In genomic region chr14:68089146-68089715, GRCh38 we compare ENCODE assay signal across 9 cellular contexts.
DNase-seq lines count a peak whose midpoint lies in the region; ATAC-seq and TF ChIP-seq lines count a peak whose summit lies in the region.
"Had no signal": no experiment of that assay in that cellular context is flagged by ENCODE, and none has a peak within 500 bp of the region (broad histone marks: within the 10 kb centered on the region; RNA-seq: fewer than 3 reads in every experiment).

No MANE protein-coding gene starts in this region.

- peak overlapping the region; percentile 8 for H2AFZ ChIP-seq in HCT116 (ENCODE audit: low read depth, low read length, poor library complexity, severe bottlenecking)

- H3K36me3 ChIP-seq in HCT116 (ENCODE audit: control insufficient read depth in 1 of 2, insufficient read depth in 2 of 2, low read length in 2 of 2) (no peaks in the 10 kb centered on the region), sigmoid colon (no peaks in the 10 kb centered on the region)

- POLR2A ChIA-PET in HCT116 (lab: Charles Lee), result interaction anchor here (0.8 to 1.4 kb wide), 7 partner anchors 15 to 161 kb away, joined by 3 to 5 read pairs (median 3); no protein-coding TSS in a partner anchor

- CTCF ChIA-PET in HCT116 (lab: Charles Lee), result no interaction called here

- no peak for TF ChIP-seq CTCF in HCT116 (IDR thresholded peaks at IDR 0.05 in 2 of 3, conservative IDR thresholded peaks at IDR 0.05 in 1 of 3; ENCODE audit: borderline replicate concordance in 1 of 3, insufficient read depth in 1 of 3, low read depth in 2 of 3, low read length in 2 of 3)
- no peak for TF ChIP-seq CTCF in sigmoid colon (IDR thresholded peaks at IDR 0.05)

- intact Hi-C loops in HCT116 (cut with micrococcal nuclease), result loop anchor here (10.0 kb wide), 1 partner anchor 726 kb away; no protein-coding TSS in a partner anchor
- intact Hi-C loops in sigmoid colon (cut with DNase I), result loop anchor here (5.0 kb wide), 2 partner anchors 137 to 458 kb away; no protein-coding TSS in a partner anchor

- no peaks in the 10 kb centered on the region for H3K9me2 ChIP-seq in HCT116 (ENCODE audit: insufficient read depth)

- TF ChIP-seq POLR2A in HCT116 (IDR thresholded peaks at IDR 0.05; ENCODE audit: borderline replicate concordance, extremely low read depth, insufficient read depth, insufficient read length) (no peak), sigmoid colon (IDR thresholded peaks at IDR 0.05) (no peak)

- TF ChIP-seq RAD21 in HCT116 (IDR thresholded peaks at IDR 0.05; ENCODE audit: low read depth), result no peak; the same call in 1 of the 2 replicates

- no peaks in the 10 kb centered on the region for H3K27me3 ChIP-seq in HCT116 (ENCODE audit: insufficient read depth, low read length)
- no peaks in the 10 kb centered on the region for H3K27me3 ChIP-seq in sigmoid colon

- BruUV-seq in HCT116 (replicated peaks; lab: Mats Ljungman, UMichigan), result TSS peak; percentile 39

- H3K9me3 ChIP-seq in HCT116 (ENCODE audit: control insufficient read depth in 1 of 2, insufficient read depth in 1 of 2, low read depth in 1 of 2, low read length in 2 of 2) (no peaks in the 10 kb centered on the region), sigmoid colon (no peaks in the 10 kb centered on the region)

- no peak for TF ChIP-seq EP300 in sigmoid colon (IDR thresholded peaks at IDR 0.05)

- H3K4me3 ChIP-seq in HCT116 (replicated peaks in 1 of 2; ENCODE audit: low read depth in 1 of 2, low read length in 2 of 2) (peak overlapping the region; percentile 14 to 25), sigmoid colon (peak overlapping the region in 2 of 4 donors; percentile 36 to 37)

- H3K27ac ChIP-seq in HCT116 (ENCODE audit: low read depth, low read length) (peak overlapping the region; percentile 100), sigmoid colon (peak overlapping the region; percentile 15 to 85 (median 78))

- H4K20me1 ChIP-seq in HCT116 (ENCODE audit: insufficient read depth), result no peaks in the 10 kb centered on the region

- ATAC-seq in HCT116 (peak; percentile 93), esophagus mucosa (peak; percentile 79), GM19397 (IDR thresholded peaks at IDR 0.05; ENCODE audit: unreplicated experiment) (no peak), GM21825 (IDR thresholded peaks at IDR 0.05; ENCODE audit: unreplicated experiment) (no peak)

- H3K4me2 ChIP-seq in HCT116 (ENCODE audit: low read length), result peak overlapping the region; percentile 59

- H3K79me2 ChIP-seq in HCT116 (ENCODE audit: insufficient read depth, low read length), result no peaks in the 10 kb centered on the region

- DNase-seq in HCT116 (ENCODE audit: low read depth, low spot score), result peak; percentile 86
- peak; percentile 27 for DNase-seq in NCI-H524 treated with DMSO at 0.1 percent for 48 hours (lab: John Stamatoyannopoulos, UW)
- peak; percentile 71 for DNase-seq in sigmoid colon
- no peak for DNase-seq in activated CD4-positive, alpha-beta T cell treated with anti-CD3 and anti-CD28 coated beads for 4 hours
- no peak for DNase-seq in activated T-cell treated with anti-CD3 and anti-CD28 coated beads, Interleukin-2, amount 50 U/mL, for 48 hours
- DNase-seq: stimulated activated CD8-positive, alpha-beta memory T cell treated with anti-CD3 and anti-CD28 coated beads, Interleukin-4, amount 100 ng/mL, for 48 hours had no signal

- RAD21 ChIA-PET in HCT116 (lab: Charles Lee; ENCODE audit: low non-redundant PET in 1 of 2, low total read pairs in 2 of 2, uncharacterized antibody in 2 of 2, unreplicated experiment in 2 of 2), result interaction anchor here in 1 of 2 experiments (0.9 to 1.1 kb wide), 2 partner anchors 51 to 56 kb away, joined by 4 to 6 read pairs; no protein-coding TSS in a partner anchor

- H3K4me1 ChIP-seq in HCT116 (ENCODE audit: control insufficient read depth in 1 of 2, insufficient read depth in 2 of 2, low read length in 2 of 2), result peaks cover 28 to 52% of the 10 kb centered on the region in 2 experiments
- peaks cover 0 to 24% (median 14%) of the 10 kb centered on the region in 4 donors for H3K4me1 ChIP-seq in sigmoid colon

- WGBS in sigmoid colon, 2 donors, result 71 to 73% methylated on average over 5 of the region's 5 CpGs

- peak overlapping the region; percentile 44 for H3K9ac ChIP-seq in HCT116 (ENCODE audit: low read length)

TF ChIP-seq in HCT116, 20 proteins besides CTCF, POLR2A, EP300 and RAD21:
- TF ChIP-seq SP1 (IDR thresholded peaks at IDR 0.05; ENCODE audit: low read depth) (peak; percentile 77), ZBTB33 (IDR thresholded peaks at IDR 0.05; ENCODE audit: extremely low read depth, insufficient replicate concordance, low read length) (no peak), CBX3 (IDR thresholded peaks at IDR 0.05; ENCODE audit: low read depth) (peak; percentile 71; the same call in 1 of the 2 replicates), SIN3A (IDR thresholded peaks at IDR 0.05; ENCODE audit: low read depth) (0 out of 2 replicates have a peak, but pooled peaks have one; percentile 28), FOSL1 (IDR thresholded peaks at IDR 0.05; ENCODE audit: low read depth) (peak; percentile 69), REST (IDR thresholded peaks at IDR 0.05; ENCODE audit: low read depth) (no peak), SRF (IDR thresholded peaks at IDR 0.05; ENCODE audit: low read depth) (0 out of 2 replicates have a peak, but pooled peaks have one; percentile 50), JUND (IDR thresholded peaks at IDR 0.05) (peak; percentile 79), POLR2AphosphoS5 (IDR thresholded peaks at IDR 0.05; ENCODE audit: low read depth, low read length) (0 out of 2 replicates have a peak, but pooled peaks have one; percentile 37), TCF7L2 (IDR thresholded peaks at IDR 0.05; ENCODE audit: borderline replicate concordance, extremely low read depth, insufficient read depth, insufficient read length) (peak; percentile 74), ZNF274 (IDR thresholded peaks at IDR 0.05; ENCODE audit: low read depth, low read length) (no peak)

Comparison
In these comparisons a context has a peak if more than half of its experiments do, and no peak if none do; other contexts are left out.
1. ATAC-seq: peak in HCT116 (single experiment) and esophagus mucosa (single experiment); none in GM19397 (single experiment) and GM21825 (single experiment).
2. DNase-seq: peak in HCT116 (single experiment), NCI-H524 treated with DMSO at 0.1 percent for 48 hours (single experiment) and sigmoid colon (single experiment); none in activated CD4-positive, alpha-beta T cell treated with anti-CD3 and anti-CD28 coated beads for 4 hours (0 of 2) and activated T-cell treated with anti-CD3 and anti-CD28 coated beads, Interleukin-2, amount 50 U/mL, for 48 hours (0 of 2).